Comparison of ENCODE assay signal across 23 cellular contexts in genomic region chr20:19376451-19376971, GRCh38.
A peak's percentile ranks its signal among the peaks of the same experiment; 100 is the strongest.
DNase-seq lines count a peak whose midpoint lies in the region; ATAC-seq and TF ChIP-seq lines count a peak whose summit lies in the region.
"Had no signal": no experiment of that assay in that cellular context is flagged by ENCODE, and none has a peak within 500 bp of the region (broad histone marks: within the 10 kb centered on the region; RNA-seq: fewer than 3 reads in every experiment).

No MANE protein-coding gene starts in this region.

- intact Hi-C loops in sciatic nerve (cut with DNase I), result no loop called here

- POLR2A ChIA-PET in HEK293T (lab: Yijun Ruan, JAX), result no interaction called here

- CTCF ChIA-PET in HEK293T (lab: Yijun Ruan, JAX), result no interaction called here

- peak overlapping the region; percentile 71 for H3K4me3 ChIP-seq in adipocyte (ENCODE audit: low read length)
- H3K4me3 ChIP-seq: gastroesophageal sphincter, lung, prostate gland, SJSA1, upper lobe of left lung had no signal

- DNase-seq in NCI-H1105 (lab: John Stamatoyannopoulos, UW) (peak; percentile 61), adipocyte (ENCODE audit: low read depth) (no peak), hippocampal formation (lab: John Stamatoyannopoulos, UW) (peak; percentile 7 to 34), sciatic nerve (ENCODE audit: low spot score) (no peak), AG20443 (ENCODE audit: low spot score) (no peak), HEK293T (ENCODE audit: extremely low spot score) (no peak), NCI-H82 (lab: John Stamatoyannopoulos, UW) (no peak)
- no peak for DNase-seq in stimulated activated CD4-positive, alpha-beta T cell treated with anti-CD3 and anti-CD28 coated beads, Interleukin-12 subunit alpha, Interleukin-12 subunit beta, amount 100 ng/mL, for 4 hours
- DNase-seq: activated CD4-positive, alpha-beta memory T cell treated with anti-CD3 and anti-CD28 coated beads for 36 hours; erythroblast; naive thymus-derived CD4-positive, alpha-beta T cell; NCI-H1436; NCI-H345; stimulated activated CD4-positive, alpha-beta T cell treated with anti-CD3 and anti-CD28 coated beads, Interleukin-15, amount 100 ng/mL, for 24 hours; T-helper 17 cell; upper lobe of left lung; WERI-Rb-1 had no signal

- H3K4me1 ChIP-seq in adipocyte (ENCODE audit: control insufficient read depth, insufficient read depth, low read length), result peaks cover 11% of the 10 kb centered on the region
- H3K4me1 ChIP-seq: breast epithelium, prostate gland, SJSA1, upper lobe of left lung had no signal

- peak; percentile 45 for ATAC-seq in sciatic nerve
- ATAC-seq: gastroesophageal sphincter; naive thymus-derived CD4-positive, alpha-beta T cell; stimulated activated memory B cell treated with anti-CD40 and anti-IgM and Interleukin-4, amounts not matched to agents 10 μg/mL and 1 μg/mL and 100 μg/mL, for 72 hours; T-helper 17 cell had no signal

- no peaks in the 10 kb centered on the region for H3K9me3 ChIP-seq in adipocyte (ENCODE audit: control insufficient read depth, low read length)
- H3K9me3 ChIP-seq: breast epithelium, gastroesophageal sphincter, prostate gland, SJSA1, upper lobe of left lung had no signal

- no peak overlapping the region for H3K9ac ChIP-seq in adipocyte (ENCODE audit: low read length)

- no peaks in the 10 kb centered on the region for H3K36me3 ChIP-seq in adipocyte (ENCODE audit: control insufficient read depth, insufficient read depth, low read length, severe bottlenecking)
- H3K36me3 ChIP-seq: breast epithelium, gastroesophageal sphincter, prostate gland, SJSA1, upper lobe of left lung, WERI-Rb-1 had no signal

- H3K27me3 ChIP-seq in adipocyte (replicated peaks; ENCODE audit: control insufficient read depth, insufficient read depth, low read length), result peaks cover 3% of the 10 kb centered on the region
- H3K27me3 ChIP-seq: breast epithelium, gastroesophageal sphincter, upper lobe of left lung had no signal

TF ChIP-seq in HEK293T, 16 proteins besides CTCF, POLR2A, EP300 and RAD21:
- TF ChIP-seq FOXK2 (IDR thresholded peaks at IDR 0.05), result no peak
- TF ChIP-seq SUZ12 (IDR thresholded peaks at IDR 0.05), result no peak
- no peak for TF ChIP-seq FOXA1 (IDR thresholded peaks at IDR 0.05)
- no peak for TF ChIP-seq ARNT (IDR thresholded peaks at IDR 0.05)
- TF ChIP-seq ZNF384 (IDR thresholded peaks at IDR 0.05), result no peak
- no peak for TF ChIP-seq SP1 (IDR thresholded peaks at IDR 0.05)
- no peak for TF ChIP-seq PKNOX1 (IDR thresholded peaks at IDR 0.05)
- no peak for TF ChIP-seq LEF1 (IDR thresholded peaks at IDR 0.05; ENCODE audit: borderline replicate concordance)
- TF ChIP-seq HDGF (IDR thresholded peaks at IDR 0.05; ENCODE audit: borderline replicate concordance), result no peak
- no peak for TF ChIP-seq TARDBP (IDR thresholded peaks at IDR 0.05)
- no peak for TF ChIP-seq FOXM1 (IDR thresholded peaks at IDR 0.05; ENCODE audit: borderline replicate concordance)
- TF ChIP-seq ELF4 (IDR thresholded peaks at IDR 0.05), result no peak
- TF ChIP-seq NFRKB (IDR thresholded peaks at IDR 0.05), result no peak
- no peak for TF ChIP-seq CTBP1 (IDR thresholded peaks at IDR 0.05; ENCODE audit: borderline replicate concordance)
- TF ChIP-seq L3MBTL2 (conservative IDR thresholded peaks at IDR 0.05), result no peak
- TF ChIP-seq BHLHE40 (IDR thresholded peaks at IDR 0.05; ENCODE audit: borderline replicate concordance), result no peak

Comparison
In these comparisons a context has a peak if more than half of its experiments do, and no peak if none do; other contexts are left out.
1. DNase-seq: peak in NCI-H1105 (single experiment) and hippocampal formation (2 of 2); none in adipocyte (single experiment), sciatic nerve (single experiment), AG20443 (single experiment), HEK293T (single experiment), stimulated activated CD4-positive, alpha-beta T cell treated with anti-CD3 and anti-CD28 coated beads, Interleukin-12 subunit alpha, Interleukin-12 subunit beta, amount 100 ng/mL, for 4 hours (single experiment) and NCI-H82 (single experiment).